Comparison of ENCODE assay signal across 8 cellular contexts in the genomic region with DNA sequence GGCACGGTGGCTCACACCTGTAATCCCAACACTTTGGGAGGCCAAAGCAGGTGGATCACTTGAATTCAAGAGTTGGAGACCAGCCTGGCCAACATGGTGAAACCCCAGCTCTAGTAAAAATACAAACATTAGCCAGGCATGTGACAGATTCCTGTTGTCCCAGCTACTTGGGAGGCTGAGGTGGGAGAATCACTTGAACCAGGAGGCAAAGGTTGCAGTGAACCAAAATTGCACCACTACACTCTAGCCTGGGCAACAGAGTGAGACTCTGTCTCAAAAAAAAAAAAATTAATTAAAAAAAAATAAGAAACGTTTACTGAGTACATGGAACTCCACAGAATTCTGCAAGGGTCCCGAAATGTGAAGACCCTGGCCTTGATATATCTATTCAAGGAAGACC. TPM values are rescaled to one million over a fixed set of nuclear protein-coding genes. Genes with fewer than 3 reads are reported as not detected.
DNase-seq lines count a peak whose midpoint lies in the region; ATAC-seq, FAIRE-seq and TF ChIP-seq lines count a peak whose summit lies in the region.
"Not testable (repeated sequence)": the region's sequence is repeated elsewhere in the genome, so short reads cannot be mapped to it uniquely, and the experiment has no call there.

No MANE protein-coding gene starts in this region.

- not testable (repeated sequence) for DNase-seq in GM12878 (ENCODE audit: low read depth, low spot score); esophagus muscularis mucosa (ENCODE audit: extremely low spot score); psoas muscle; gastrocnemius medialis; transverse colon

- H3K79me2 ChIP-seq in OCI-LY3 (ENCODE audit: low read length) = peaks cover 63% of the 10 kb centered on the region
- H3K79me2 ChIP-seq in GM12878 (ENCODE audit: control insufficient read depth, insufficient read depth, low read length) = peaks cover 55% of the 10 kb centered on the region

- in situ Hi-C loops in GM12878 (cut with MboI); transverse colon (cut with MboI; ENCODE audit: low pct_ligation_motif_present in 1 of 4, low pct_unique_long_range_greater_than_20kb in 1 of 4, low sequenced_read_pairs in 3 of 4): not testable (repeated sequence)
- in situ Hi-C loops in gastrocnemius medialis (cut with MboI; ENCODE audit: low sequenced_read_pairs in 4 of 4) = loop anchor here in 1 of 4 donors (10.0 kb wide), 1 partner anchor 54 kb away; no protein-coding TSS in a partner anchor

- not testable (repeated sequence) for H3K36me3 Mint-ChIP-seq in nephron (ENCODE audit: low read depth)

- RAD21 ChIA-PET in GM12878 (lab: Charles Lee; ENCODE audit: unreplicated experiment) = interaction anchor here (0.9 to 5.4 kb wide), 5 partner anchors 11 to 52 kb away, joined by 3 to 20 read pairs (median 3); no protein-coding TSS in a partner anchor

- H3K4me1 ChIP-seq in OCI-LY3 (ENCODE audit: low read length) = peaks cover 64% of the 10 kb centered on the region
- H3K4me1 ChIP-seq in GM12878 (ENCODE audit: control insufficient read depth, insufficient read depth, low read length) = peaks cover 42% of the 10 kb centered on the region
- peaks cover 23 to 81% (median 75%) of the 10 kb centered on the region in 4 donors for H3K4me1 ChIP-seq in esophagus muscularis mucosa
- peaks cover 42% of the 10 kb centered on the region for H3K4me1 ChIP-seq in psoas muscle
- peaks cover 46 to 64% of the 10 kb centered on the region in 2 donors for H3K4me1 ChIP-seq in gastrocnemius medialis
- H3K4me1 ChIP-seq in transverse colon = peaks cover 24 to 56% (median 37%) of the 10 kb centered on the region in 4 donors

- intact Hi-C loops in GM12878 (cut with micrococcal nuclease; ENCODE audit: unreplicated experiment) = loop anchor here (1.0 kb wide), 1 partner anchor 16 kb away; no protein-coding TSS in a partner anchor
- intact Hi-C loops in esophagus muscularis mucosa (cut with DNase I); psoas muscle (cut with DNase I); gastrocnemius medialis (cut with DNase I; ENCODE audit: low total_unique reads); transverse colon (cut with DNase I; ENCODE audit: low total_unique reads): not testable (repeated sequence)

- SMC1A ChIA-PET in GM12878 (lab: Charles Lee; ENCODE audit: uncharacterized antibody, unreplicated experiment) = interaction anchor here (0.9 to 7.9 kb wide), 3 partner anchors 18 to 52 kb away, joined by 3 to 86 read pairs (median 4); no protein-coding TSS in a partner anchor

- H3K4me3 ChIP-seq in OCI-LY3 (ENCODE audit: low read length); GM12878; esophagus muscularis mucosa; gastrocnemius medialis; transverse colon: not testable (repeated sequence)
- peak overlapping the region; percentile 75 for H3K4me3 ChIP-seq in psoas muscle

- H3K4me2 ChIP-seq in OCI-LY3 (ENCODE audit: low read length) = peak overlapping the region; percentile 11
- H3K4me2 ChIP-seq in GM12878 (ENCODE audit: control insufficient read depth, insufficient read depth) = peak overlapping the region; percentile 51

- H3K4me1 Mint-ChIP-seq in nephron = peaks cover 23% of the 10 kb centered on the region

- H3K27ac ChIP-seq in 22Rv1 = peak overlapping the region; percentile 3; the same call in 1 of the 2 replicates
- not testable (repeated sequence) for H3K27ac ChIP-seq in OCI-LY3 (ENCODE audit: low read length); GM12878 (ENCODE audit: control insufficient read depth, insufficient read depth)
- H3K27ac ChIP-seq in esophagus muscularis mucosa (replicated peaks in 1 of 4) = peak overlapping the region; percentile 99 to 100 (median 100)
- H3K27ac ChIP-seq in psoas muscle = peak overlapping the region; percentile 97
- peak overlapping the region; percentile 96 to 100 (median 98) for H3K27ac ChIP-seq in gastrocnemius medialis
- H3K27ac ChIP-seq in transverse colon = peak overlapping the region; percentile 33 to 100 (median 98)

- not testable (repeated sequence) for TF ChIP-seq RAD21 in GM12878 (IDR thresholded peaks at IDR 0.05; ENCODE audit: insufficient read depth, low read depth, low read length)

- not testable (repeated sequence) for H2AFZ ChIP-seq in OCI-LY3 (ENCODE audit: low read depth, low read length); GM12878 (ENCODE audit: control insufficient read depth, low read depth, low read length)

- not testable (repeated sequence) for H3K9me3 Mint-ChIP-seq in nephron

- not testable (repeated sequence) for H3K27me3 ChIP-seq in OCI-LY3 (ENCODE audit: low read depth, low read length); GM12878 (replicated peaks in 1 of 2; ENCODE audit: control insufficient read depth in 2 of 2, insufficient read depth in 2 of 2, low read length in 1 of 2); esophagus muscularis mucosa; psoas muscle (ENCODE audit: insufficient read depth in 3 of 3, low read length in 2 of 3); gastrocnemius medialis; transverse colon

- not testable (repeated sequence) for H3K9ac ChIP-seq in OCI-LY3 (ENCODE audit: low read length)
- H3K9ac ChIP-seq in GM12878 (ENCODE audit: control insufficient read depth, insufficient read depth, low read length) = peak overlapping the region; percentile 22; the same call in 1 of the 2 replicates

- CTCF ChIA-PET in GM12878 (lab: Yijun Ruan, JAX) = interaction anchor here (0.7 to 8.3 kb wide), 4 partner anchors 12 to 53 kb away, joined by 3 to 100 read pairs (median 12); no protein-coding TSS in a partner anchor

- FAIRE-seq in GM12878 (lab: Jason Lieb, UNC) = not testable (repeated sequence)

- not testable (repeated sequence) for ATAC-seq in GM12878, psoas muscle, gastrocnemius medialis

- peak overlapping the region; percentile 34 to 77 (median 52) for H3K4me3 Mint-ChIP-seq in nephron

- POLR2A ChIA-PET in GM12878 (lab: Charles Lee) = interaction anchor here (0.5 to 2.4 kb wide), 6 partner anchors 16 to 108 kb away, joined by 3 to 7 read pairs (median 3); partner anchors contain the start of genes KNTC1 and RSRC2

- not testable (repeated sequence) for H3K27ac Mint-ChIP-seq in nephron

- 95% methylated on average over 3 of the region's 3 CpGs for WGBS in GM12878 (ENCODE audit: insufficient coverage, insufficient replicate concordance, low lambda C conversion rate, missing lambda C conversion rate)
- WGBS in esophagus muscularis mucosa = 87% methylated on average over 3 of the region's 3 CpGs
- WGBS in psoas muscle, 3 donors = 79 to 95% (median 85%) methylated on average over 3 of the region's 3 CpGs
- WGBS in transverse colon (ENCODE audit: low coverage in 1 of 2), 2 donors = 89 to 94% methylated on average over 2 to 3 of the region's 3 CpGs

- not testable (repeated sequence) for TF ChIP-seq CTCF in 22Rv1 (IDR thresholded peaks at IDR 0.05); OCI-LY3 (IDR thresholded peaks at IDR 0.05; ENCODE audit: low read depth, low read length); GM12878 (IDR thresholded peaks at IDR 0.05 in 2 of 3, conservative IDR thresholded peaks at IDR 0.05 in 1 of 3; ENCODE audit: control insufficient read depth in 2 of 3, extremely low read depth in 1 of 3, insufficient read depth in 1 of 3, low read depth in 3 of 3, low read length in 3 of 3); esophagus muscularis mucosa (IDR thresholded peaks at IDR 0.05); nephron (IDR thresholded peaks at IDR 0.05; ENCODE audit: unreplicated experiment in 3 of 3); psoas muscle (IDR thresholded peaks at IDR 0.05); gastrocnemius medialis (IDR thresholded peaks at IDR 0.05 in 4 of 5, conservative IDR thresholded peaks at IDR 0.05 in 1 of 5); transverse colon (IDR thresholded peaks at IDR 0.05)

- not testable (repeated sequence) for H4K20me1 ChIP-seq in OCI-LY3 (ENCODE audit: insufficient read depth, low read length); GM12878 (ENCODE audit: control insufficient read depth, insufficient read depth)

- not testable (repeated sequence) for TF ChIP-seq POLR2A in GM12878 (IDR thresholded peaks at IDR 0.05; ENCODE audit: low read depth, low read length); esophagus muscularis mucosa (IDR thresholded peaks at IDR 0.05; ENCODE audit: low read depth); gastrocnemius medialis (IDR thresholded peaks at IDR 0.05); transverse colon (IDR thresholded peaks at IDR 0.05)

- not testable (repeated sequence) for H3K36me3 ChIP-seq in OCI-LY3 (replicated peaks; ENCODE audit: low read depth, low read length); GM12878 (ENCODE audit: control insufficient read depth in 2 of 2, insufficient read depth in 2 of 2, low read length in 1 of 2); gastrocnemius medialis; transverse colon
- peaks cover 0 to 14% (median 5%) of the 10 kb centered on the region in 4 donors for H3K36me3 ChIP-seq in esophagus muscularis mucosa
- H3K36me3 ChIP-seq in psoas muscle (ENCODE audit: insufficient read depth in 1 of 2, low read depth in 1 of 2) = peaks cover 0 to 24% of the 10 kb centered on the region in 2 donors

- not testable (repeated sequence) for BruUV-seq in GM12878 (replicated peaks; lab: Mats Ljungman, UMichigan)

- H3K27me3 Mint-ChIP-seq in nephron (ENCODE audit: low read depth) = not testable (repeated sequence)

- not testable (repeated sequence) for TF ChIP-seq EP300 in GM12878 (IDR thresholded peaks at IDR 0.05; ENCODE audit: borderline replicate concordance in 1 of 2, control insufficient read depth in 1 of 2, low read depth in 2 of 2, low read length in 2 of 2); esophagus muscularis mucosa (IDR thresholded peaks at IDR 0.05); transverse colon (IDR thresholded peaks at IDR 0.05; ENCODE audit: low read depth)

- not testable (repeated sequence) for H3K9me3 ChIP-seq in OCI-LY3 (ENCODE audit: insufficient read depth, low read length); GM12878 (replicated peaks; ENCODE audit: control insufficient read depth, insufficient read depth, low read length); esophagus muscularis mucosa; psoas muscle; gastrocnemius medialis; transverse colon

RNA-seq across cellular contexts. Expression of gene CLIP1, which starts 3.4 kb away (rescaled TPM):
- 89.0 and 94.1 TPM in 2 replicates for total RNA-seq in GM12878 (2013; cell fraction: nucleolus; rRNA removed)
- total RNA-seq in GM12878 (2014; rRNA removed) = 23.8 and 26.6 TPM in 2 replicates
- 44.0 and 45.4 TPM in 2 replicates for total RNA-seq in GM12878 (2014; rRNA removed; fragmentation: Illumina TruSeq; extraction: Trizol)
- total RNA-seq in GM12878 (2021) = 39.2 and 39.4 TPM in 2 replicates
- 12.5 TPM for polyA plus RNA-seq in GM12878 (2011; ENCODE audit: low read depth)
- polyA plus RNA-seq in GM12878 (2011; rRNA removed) = 25.8 and 32.0 TPM in 2 replicates
- polyA plus RNA-seq in GM12878 (2011; cell fraction: cytosol; rRNA removed) = 22.6 and 25.9 TPM in 2 replicates
- 25.4 and 29.1 TPM in 2 replicates for polyA plus RNA-seq in GM12878 (2011; cell fraction: nucleus; rRNA removed)
- 12.5 and 14.6 TPM in 2 replicates for polyA plus RNA-seq in GM12878 (2012)
- polyA plus RNA-seq in GM12878 (2014; fragmentation: Illumina TruSeq; extraction: Trizol) = 39.9 and 42.0 TPM in 2 replicates
- 1 to 10 TPM; 6.0 to 6.3 TPM for polyA plus RNA-seq in GM12878 (2014; fragmentation: Nextera tagmentation; extraction: Ambion mirVana)
- polyA plus RNA-seq in GM12878 (2014; rRNA removed) = 20.0 and 23.4 TPM in 2 replicates
- polyA plus RNA-seq in GM12878 (2016; fragmentation: Nextera tagmentation; extraction: Ambion mirVana) = 10 to 100 TPM; 19.9 to 26.6 TPM
- 51.7 and 60.6 TPM in 2 replicates for polyA minus RNA-seq in GM12878 (2011; rRNA and poly(A)+ RNA removed)
- 9.8 and 10.3 TPM in 2 replicates for polyA minus RNA-seq in GM12878 (2011; cell fraction: cytosol; rRNA and poly(A)+ RNA removed)
- 13.5 and 27.0 TPM in 2 replicates for polyA minus RNA-seq in GM12878 (2011; cell fraction: nucleus; rRNA and poly(A)+ RNA removed)
- total RNA-seq in esophagus muscularis mucosa = 100 to 1,000 TPM; 234 to 263 (median 250) TPM
- total RNA-seq in psoas muscle = 100 to 1,000 TPM; 458 to 639 (median 574) TPM
- polyA plus RNA-seq in psoas muscle = 100 to 1,000 TPM; 235 to 290 (median 241) TPM
- 100 to 1,000 TPM; 371 to 626 (median 552) TPM for total RNA-seq in gastrocnemius medialis
- 100 to 1,000 TPM in 1 of 4 donors, 10 to 100 TPM in 3; 49.2 to 111 (median 88.6) TPM for total RNA-seq in transverse colon
